ENCODE assay signal across 8 cellular contexts in genomic region chr12:56724989-56725722, GRCh38. TPM values are rescaled to one million over a fixed set of nuclear protein-coding genes. Genes with fewer than 3 reads are reported as not detected.
DNase-seq lines count a peak whose midpoint lies in the region; ATAC-seq and TF ChIP-seq lines count a peak whose summit lies in the region.

TSS of gene NACA (minus strand) at chr12:56725299. CDS start at chr12:56724521, 778 bp downstream.

- H3K4me3 ChIP-seq in SK-N-SH (ENCODE audit: low read depth in 2 of 2, low read length in 1 of 2) = peak within 1 kb of the TSS; percentile 92 to 94
- peak within 1 kb of the TSS; percentile 82 for H3K4me3 ChIP-seq in suprapubic skin

- POLR2A ChIA-PET in SK-N-SH (lab: Yijun Ruan, JAX) = interaction anchor here (0.5 to 1.5 kb wide), 19 partner anchors 9 to 450 kb away, joined by 3 to 19 read pairs (median 4); partner anchors contain the start of genes CNPY2 and PTGES3

- H3K4me2 ChIP-seq in SK-N-SH = peak within 1 kb of the TSS; percentile 91

- H3K27ac ChIP-seq in SK-N-SH (ENCODE audit: low read depth in 2 of 2, low read length in 1 of 2) (peak within 1 kb of the TSS; percentile 91 to 93), suprapubic skin (peak within 1 kb of the TSS; percentile 98)

- H3K9me3 ChIP-seq in SK-N-SH (no peaks in the 10 kb centered on the region), suprapubic skin (no peaks in the 10 kb centered on the region)

- H3K27me3 ChIP-seq in SK-N-SH (ENCODE audit: insufficient read depth) (no peaks in the 10 kb centered on the region), suprapubic skin (no peaks in the 10 kb centered on the region)

- peak; percentile 3; the same call in 1 of the 2 replicates for TF ChIP-seq RAD21 in SK-N-SH (IDR thresholded peaks at IDR 0.05; ENCODE audit: low read length)

- WGBS in SK-N-SH (ENCODE audit: low lambda C conversion rate) = under 1% methylated on average over 33 of the region's 46 CpGs
- WGBS in suprapubic skin = under 1% methylated on average over 46 of the region's 46 CpGs

- DNase-seq in GM04504 (ENCODE audit: low read depth) (peak; percentile 96), NCI-H1048 (lab: John Stamatoyannopoulos, UW) (peak; percentile 89), SK-N-SH (peak; percentile 94), germinal center (ENCODE audit: low spot score) (peak; percentile 97), nucleus accumbens (lab: John Stamatoyannopoulos, UW) (peak; percentile 75 to 99 (median 98)), suprapubic skin (ENCODE audit: low spot score in 2 of 2) (peak; percentile 99 to 100)
- DNase-seq in activated naive CD4-positive, alpha-beta T cell treated with anti-CD3 and anti-CD28 coated beads, Interleukin-2, amount 50 U/mL, for 16 hours = peak; percentile 99

- H3F3A ChIP-seq in SK-N-SH (replicated peaks; ENCODE audit: insufficient read depth) = peaks cover 18% of the 10 kb centered on the region

- H4K20me1 ChIP-seq in SK-N-SH (ENCODE audit: insufficient read depth) = peaks cover 41% of the 10 kb centered on the region

- CTCF ChIA-PET in SK-N-SH (lab: Yijun Ruan, JAX) = interaction anchor here (0.9 kb wide), 2 partner anchors 15 to 88 kb away, joined by 3 to 4 read pairs; no protein-coding TSS in a partner anchor

- ATAC-seq in HG02571 (IDR thresholded peaks at IDR 0.05; ENCODE audit: unreplicated experiment) = peak; percentile 91

- no peaks in the 10 kb centered on the region for H3K9me2 ChIP-seq in SK-N-SH

- TF ChIP-seq EP300 in SK-N-SH (IDR thresholded peaks at IDR 0.05; ENCODE audit: borderline replicate concordance in 1 of 2, low read depth in 1 of 2, low read length in 1 of 2) (no peak; a peak in 1 of 4 replicates), suprapubic skin (IDR thresholded peaks at IDR 0.05) (no peak)

- peak within 1 kb of the TSS; percentile 88 for H2AFZ ChIP-seq in SK-N-SH (ENCODE audit: low read depth)

- H3K79me2 ChIP-seq in SK-N-SH (ENCODE audit: insufficient read depth) = peaks cover 50% of the 10 kb centered on the region

- peak within 1 kb of the TSS; percentile 98 for H3K9ac ChIP-seq in SK-N-SH

- peak; percentile 82 to 95 for TF ChIP-seq POLR2A in suprapubic skin (IDR thresholded peaks at IDR 0.05)

- no peak for TF ChIP-seq CTCF in SK-N-SH (IDR thresholded peaks at IDR 0.05)
- no peak for TF ChIP-seq CTCF in suprapubic skin (IDR thresholded peaks at IDR 0.05)

- H3K36me3 ChIP-seq in SK-N-SH (replicated peaks in 1 of 2; ENCODE audit: control insufficient read depth in 1 of 2, insufficient read depth in 2 of 2, low read length in 1 of 2) = peaks cover 27 to 30% of the 10 kb centered on the region in 2 experiments
- peaks cover 8% of the 10 kb centered on the region for H3K36me3 ChIP-seq in suprapubic skin

- H3K4me1 ChIP-seq in SK-N-SH (ENCODE audit: control insufficient read depth in 1 of 2, insufficient read depth in 2 of 2, low read depth in 1 of 2, low read length in 1 of 2) (peaks cover 27 to 30% of the 10 kb centered on the region in 2 experiments), suprapubic skin (peaks cover 42% of the 10 kb centered on the region)

TF ChIP-seq in SK-N-SH, 30 proteins besides CTCF, POLR2A, EP300 and RAD21 (continues in another document):
- TF ChIP-seq ZBTB33 (IDR thresholded peaks at IDR 0.05; ENCODE audit: borderline replicate concordance, low read depth) (peak; percentile 83; the same call in 1 of the 2 replicates), MEF2A (IDR thresholded peaks at IDR 0.05; ENCODE audit: borderline replicate concordance, low read depth) (no peak), TAF1 (IDR thresholded peaks at IDR 0.05; ENCODE audit: borderline replicate concordance, low read depth, low read length) (peak; percentile 96), USF1 (IDR thresholded peaks at IDR 0.05; ENCODE audit: borderline replicate concordance, low read depth) (no peak), USF2 (IDR thresholded peaks at IDR 0.05; ENCODE audit: borderline replicate concordance, low read depth, low read length) (no peak), MXI1 (IDR thresholded peaks at IDR 0.05; ENCODE audit: low read depth, low read length) (peak; percentile 95), GATA2 (CRISPR knock-in tag; IDR thresholded peaks at IDR 0.05) (no peak), YY1 (IDR thresholded peaks at IDR 0.05; ENCODE audit: low read depth) (peak; percentile 98), IRF3 (IDR thresholded peaks at IDR 0.05; ENCODE audit: low read depth, low read length) (no peak), ELF1 (IDR thresholded peaks at IDR 0.05) (peak; percentile 87), FOSL2 (IDR thresholded peaks at IDR 0.05; ENCODE audit: borderline replicate concordance, low read depth) (no peak), CHD2 (IDR thresholded peaks at IDR 0.05; ENCODE audit: low read length, partially characterized antibody) (peak; percentile 97), JUND (IDR thresholded peaks at IDR 0.05) (no peak), SIN3A (IDR thresholded peaks at IDR 0.05; ENCODE audit: borderline replicate concordance, low read depth, low read length) (no peak; the same call in 1 of the 2 replicates), SMC3 (IDR thresholded peaks at IDR 0.05; ENCODE audit: low read depth, low read length) (no peak), FOXJ3 (CRISPR knock-in tag; IDR thresholded peaks at IDR 0.05) (no peak), EZH2phosphoT487 (IDR thresholded peaks at IDR 0.05; ENCODE audit: borderline replicate concordance, low read depth) (no peak), RXRA (IDR thresholded peaks at IDR 0.05; ENCODE audit: borderline replicate concordance, low read depth) (no peak), POLR2AphosphoS5 (IDR thresholded peaks at IDR 0.05; ENCODE audit: low read depth, low read length) (peak; percentile 97), TCF12 (IDR thresholded peaks at IDR 0.05) (peak; percentile 50; the same call in 1 of the 2 replicates), RFX5 (IDR thresholded peaks at IDR 0.05; ENCODE audit: low read length) (no peak)

RNA-seq across cellular contexts. Expression of gene NACA, which starts in this region (rescaled TPM):
- 523 and 644 TPM in 2 replicates for polyA plus RNA-seq in SK-N-SH (2012; rRNA removed)
- 840 and 1,075 TPM in 2 replicates for polyA plus RNA-seq in SK-N-SH (2012; cell fraction: cytosol; rRNA removed)
- polyA plus RNA-seq in SK-N-SH (2012; cell fraction: nucleus; rRNA removed) = 157 and 212 TPM in 2 replicates
- 1,000 to 10,000 TPM; 1,068 to 1,481 (median 1,369) TPM for total RNA-seq in suprapubic skin

Comparison
In these comparisons a context has a peak if more than half of its experiments do, and no peak if none do; other contexts are left out.
1. Peak in every context shown above with its lines: DNase-seq, ATAC-seq, H3K4me3 ChIP-seq and H3K27ac ChIP-seq.